ENCODE assay signal across 27 cellular contexts in genomic region chr1:74247881-74248528, GRCh38. TPM values are rescaled to one million over a fixed set of nuclear protein-coding genes. Genes with fewer than 3 reads are reported as not detected.
"Had no signal": no experiment of that assay in that cellular context is flagged by ENCODE, and none has a peak within 500 bp of the region (broad histone marks: within the 10 kb centered on the region; RNA-seq: fewer than 3 reads in every experiment).

No MANE protein-coding gene starts in this region.

- H3K4me1 ChIP-seq: breast epithelium, colonic mucosa, gastroesophageal sphincter, prostate gland, thyroid gland had no signal

- H3K4me3 ChIP-seq: breast epithelium, colonic mucosa, gastroesophageal sphincter, ovary, prostate gland, stomach, thyroid gland had no signal

- H3K9me3 Mint-ChIP-seq: activated naive CD4-positive, alpha-beta T cell treated with anti-CD3 and anti-CD28 coated beads, Interleukin-2, amount 50 U/mL, for 24 hours; T-helper 1 cell treated with Interleukin-12 subunit alpha and Interleukin-12 subunit beta and Interleukin-4 antibody, amounts not matched to agents 30 μg/mL and 1 μg/mL, for 36 hours had no signal

- H3K36me3 Mint-ChIP-seq: activated naive CD4-positive, alpha-beta T cell treated with anti-CD3 and anti-CD28 coated beads, Interleukin-2, amount 50 U/mL, for 24 hours; immature natural killer cell; naive B cell had no signal

- DNase-seq: activated CD4-positive, alpha-beta T cell treated with anti-CD3 and anti-CD28 coated beads for 4 hours; activated CD4-positive, alpha-beta T cell treated with anti-CD3 and anti-CD28 coated beads, Interleukin-2, amount 50 U/mL, for 4 hours; activated gamma-delta T cell treated with Interleukin-2 at 50 U/mL for 16 hours; colonic mucosa; effector CD8-positive, alpha-beta T cell; hypothalamus; immature natural killer cell; mammary epithelial cell; naive B cell; nephron progenitor cell; ovary; retina; SK-N-SH; stimulated activated CD4-positive, alpha-beta T cell treated with anti-CD3 and anti-CD28 coated beads, Interleukin-2, amount 100 ng/mL, for 48 hours; stomach; SW 1271; T-helper 9 cell; thyroid gland had no signal

- H3K9me3 ChIP-seq: breast epithelium, colonic mucosa, ovary, prostate gland, SK-N-SH, thyroid gland had no signal

- H3K27me3 ChIP-seq: breast epithelium, colonic mucosa, gastroesophageal sphincter, ovary, stomach, thyroid gland had no signal

- H3K36me3 ChIP-seq: breast epithelium, colonic mucosa, ovary, prostate gland, thyroid gland had no signal

- ATAC-seq: gastroesophageal sphincter, left lobe of liver had no signal

- H3K27ac Mint-ChIP-seq: activated naive CD4-positive, alpha-beta T cell treated with anti-CD3 and anti-CD28 coated beads, Interleukin-2, amount 50 U/mL, for 24 hours; immature natural killer cell; naive B cell; T-helper 1 cell treated with Interleukin-12 subunit alpha and Interleukin-12 subunit beta and Interleukin-4 antibody, amounts not matched to agents 30 μg/mL and 1 μg/mL, for 36 hours had no signal

- H3K4me3 Mint-ChIP-seq: activated naive CD4-positive, alpha-beta T cell treated with anti-CD3 and anti-CD28 coated beads, Interleukin-2, amount 50 U/mL, for 24 hours; immature natural killer cell; naive B cell; nephron progenitor cell; T-helper 1 cell treated with Interleukin-12 subunit alpha and Interleukin-12 subunit beta and Interleukin-4 antibody, amounts not matched to agents 30 μg/mL and 1 μg/mL, for 36 hours had no signal

- H3K27ac ChIP-seq: breast epithelium, colonic mucosa, gastroesophageal sphincter, ovary, prostate gland, stomach, thyroid gland, VCaP had no signal

- H3K4me1 Mint-ChIP-seq: activated naive CD4-positive, alpha-beta T cell treated with anti-CD3 and anti-CD28 coated beads, Interleukin-2, amount 50 U/mL, for 24 hours; immature natural killer cell; naive B cell had no signal

RNA-seq across cellular contexts. Expression of gene TNNI3K, which starts 12.8 kb away (rescaled TPM):
- total RNA-seq: kidney epithelial cell, left lobe of liver, mammary epithelial cell, prostate gland had no signal
- polyA plus RNA-seq: immature natural killer cell had no signal

RNA-seq across cellular contexts. Expression of gene LRRIQ3, which starts 50.0 kb away (rescaled TPM):
- total RNA-seq: epithelial cell of proximal tubule had no signal
